8 cellular contexts compared by ENCODE assay signal in the genomic region with DNA sequence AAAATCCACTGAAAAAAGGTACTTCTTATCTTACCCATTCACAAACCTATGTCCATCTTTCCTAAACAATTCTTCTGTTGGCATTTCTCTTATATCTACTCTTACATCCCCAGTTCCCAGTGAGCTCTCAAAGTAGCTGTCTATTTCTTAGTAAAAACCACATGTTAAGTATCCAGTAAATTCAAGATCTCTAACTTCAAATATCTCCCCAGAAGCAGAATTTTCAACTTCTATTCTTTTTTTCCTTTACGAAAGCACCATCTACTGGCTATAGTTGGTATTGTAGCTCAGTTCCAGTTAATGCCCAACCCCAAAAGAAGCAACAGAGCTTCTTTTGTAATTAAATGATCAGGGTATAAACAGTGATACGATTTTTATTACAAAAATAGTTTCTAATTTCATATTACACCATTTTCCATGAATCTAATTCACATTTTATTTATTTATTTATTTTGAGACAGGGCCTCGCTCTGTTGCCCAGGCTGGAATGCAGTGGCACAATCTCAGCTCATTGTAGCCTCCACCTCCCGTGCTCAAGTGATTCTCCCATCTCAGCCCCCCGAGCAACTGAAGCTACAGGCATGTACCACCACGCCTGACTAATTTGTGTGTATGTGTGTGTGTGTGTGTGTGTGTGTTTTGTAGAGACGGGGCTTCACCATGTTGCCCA. TPM values are rescaled to one million over a fixed set of nuclear protein-coding genes. Genes with fewer than 3 reads are reported as not detected.
DNase-seq lines count a peak whose midpoint lies in the region; ATAC-seq and TF ChIP-seq lines count a peak whose summit lies in the region.

No MANE protein-coding gene starts in this region.

- intact Hi-C loops in stomach (cut with DNase I; ENCODE audit: low total_unique reads) = loop anchor here (5.0 to 10.0 kb wide), 2 partner anchors 132 to 236 kb away; no protein-coding TSS in a partner anchor

- no peak for ATAC-seq in GM19023 (IDR thresholded peaks at IDR 0.05; ENCODE audit: unreplicated experiment)
- no peak for ATAC-seq in HG03196 (IDR thresholded peaks at IDR 0.05; ENCODE audit: unreplicated experiment)

- no peak for TF ChIP-seq POLR2A in stomach (IDR thresholded peaks at IDR 0.05)

- TF ChIP-seq CTCF in right atrium auricular region (IDR thresholded peaks at IDR 0.05) = peak; percentile 78 to 87
- peak in 5 of 7 experiments; percentile 62 to 83 (median 75) for TF ChIP-seq CTCF in stomach (IDR thresholded peaks at IDR 0.05)

- H3K9me3 ChIP-seq in adipocyte (ENCODE audit: control insufficient read depth, low read length) = no peaks in the 10 kb centered on the region
- H3K9me3 ChIP-seq in right atrium auricular region = no peaks in the 10 kb centered on the region
- no peaks in the 10 kb centered on the region for H3K9me3 ChIP-seq in stomach

- 27 to 41% (median 37%) methylated on average over 6 to 7 of the region's 7 CpGs for WGBS in stomach, 5 donors

- H3K27me3 ChIP-seq in adipocyte (replicated peaks; ENCODE audit: control insufficient read depth, insufficient read depth, low read length) = peaks cover 3% of the 10 kb centered on the region
- H3K27me3 ChIP-seq in right atrium auricular region = no peaks in the 10 kb centered on the region
- peaks cover 0 to 4% (median 0%) of the 10 kb centered on the region in 3 donors for H3K27me3 ChIP-seq in stomach

- no peak for TF ChIP-seq EP300 in stomach (IDR thresholded peaks at IDR 0.05)

- H3K9ac ChIP-seq in adipocyte (ENCODE audit: low read length) = no peak overlapping the region

- peak; percentile 13 for DNase-seq in stimulated activated CD4-positive, alpha-beta T cell treated with anti-CD3 and anti-CD28 coated beads, Interleukin-4, amount 100 ng/mL, for 24 hours
- no peak for DNase-seq in stimulated activated CD4-positive, alpha-beta T cell treated with anti-CD3 and anti-CD28 coated beads, Interleukin-12 subunit alpha, Interleukin-12 subunit beta, amount 100 ng/mL, for 4 hours
- DNase-seq in NCI-H1694 treated with DMSO at 0.1 percent for 48 hours (lab: John Stamatoyannopoulos, UW) (peak; percentile 47), adipocyte (ENCODE audit: low read depth) (peak; percentile 81), right atrium auricular region (ENCODE audit: low spot score) (no peak), stomach (no peak)

- H3K4me1 ChIP-seq in adipocyte (ENCODE audit: control insufficient read depth, insufficient read depth, low read length) = peaks cover 11% of the 10 kb centered on the region
- no peaks in the 10 kb centered on the region for H3K4me1 ChIP-seq in right atrium auricular region
- peaks cover 0 to 10% (median 3%) of the 10 kb centered on the region in 4 donors for H3K4me1 ChIP-seq in stomach

- H3K27ac ChIP-seq in right atrium auricular region = no peak overlapping the region
- H3K27ac ChIP-seq in stomach = no peak overlapping the region

- H3K36me3 ChIP-seq in adipocyte (ENCODE audit: control insufficient read depth, insufficient read depth, low read length, severe bottlenecking) (no peaks in the 10 kb centered on the region), right atrium auricular region (no peaks in the 10 kb centered on the region), stomach (no peaks in the 10 kb centered on the region)

- H3K4me3 ChIP-seq in adipocyte (ENCODE audit: low read length) = no peak overlapping the region
- no peak overlapping the region for H3K4me3 ChIP-seq in right atrium auricular region
- H3K4me3 ChIP-seq in stomach = no peak overlapping the region

RNA-seq across cellular contexts. Expression of gene HRH4, which starts 28.5 kb away (rescaled TPM):
- not detected for total RNA-seq in right atrium auricular region
- under 1 TPM in 1 of 5 donors, not detected in 4; 0.37 TPM for total RNA-seq in stomach
- polyA plus RNA-seq in stomach = under 1 TPM in 1 of 3 donors, not detected in 2; 0.03 TPM

Comparison
In these comparisons a context has a peak if more than half of its experiments do, and no peak if none do; other contexts are left out.
1. DNase-seq: peak in stimulated activated CD4-positive, alpha-beta T cell treated with anti-CD3 and anti-CD28 coated beads, Interleukin-4, amount 100 ng/mL, for 24 hours (single experiment), NCI-H1694 treated with DMSO at 0.1 percent for 48 hours (single experiment) and adipocyte (single experiment); none in stimulated activated CD4-positive, alpha-beta T cell treated with anti-CD3 and anti-CD28 coated beads, Interleukin-12 subunit alpha, Interleukin-12 subunit beta, amount 100 ng/mL, for 4 hours (single experiment), right atrium auricular region (single experiment) and stomach (single experiment).